Comparison of ENCODE assay signal across 9 cellular contexts in genomic region chr3:122245513-122246174, GRCh38.
DNase-seq lines count a peak whose midpoint lies in the region; ATAC-seq, FAIRE-seq and TF ChIP-seq lines count a peak whose summit lies in the region.
"Had no signal": no experiment of that assay in that cellular context is flagged by ENCODE, and none has a peak within 500 bp of the region (broad histone marks: within the 10 kb centered on the region; RNA-seq: fewer than 3 reads in every experiment).

No MANE protein-coding gene starts in this region.

- H3K4me1 ChIP-seq in small intestine (ENCODE audit: control insufficient read depth in 2 of 2, insufficient read depth in 1 of 2, low read depth in 1 of 2, low read length in 1 of 2) (peaks cover 0 to 1% of the 10 kb centered on the region in 2 donors), ascending aorta (no peaks in the 10 kb centered on the region)

- H3K27me3 Mint-ChIP-seq in IgD-negative memory B cell: peaks cover 2% of the 10 kb centered on the region
- peaks cover 27% of the 10 kb centered on the region for H3K27me3 Mint-ChIP-seq in activated naive CD8-positive, alpha-beta T cell treated with anti-CD3 and anti-CD28 coated beads, Interleukin-2, amount 50 U/mL, for 24 hours
- peaks cover 0 to 10% (median 4%) of the 10 kb centered on the region in 5 donors for H3K27me3 Mint-ChIP-seq in naive thymus-derived CD8-positive, alpha-beta T cell

- ATAC-seq in activated naive CD8-positive, alpha-beta T cell treated with anti-CD3 and anti-CD28 coated beads, Interleukin-2, amount 50 U/mL, for 24 hours: peak; percentile 91
- no peak for ATAC-seq in naive thymus-derived CD8-positive, alpha-beta T cell
- no peak for ATAC-seq in GM21717 (IDR thresholded peaks at IDR 0.05; ENCODE audit: unreplicated experiment)

- no peaks in the 10 kb centered on the region for H3K9me3 Mint-ChIP-seq in IgD-negative memory B cell
- H3K9me3 Mint-ChIP-seq in activated naive CD8-positive, alpha-beta T cell treated with anti-CD3 and anti-CD28 coated beads, Interleukin-2, amount 50 U/mL, for 24 hours: no peaks in the 10 kb centered on the region
- H3K9me3 Mint-ChIP-seq in naive thymus-derived CD8-positive, alpha-beta T cell: no peaks in the 10 kb centered on the region

- DNase-seq in EH (ENCODE audit: low read depth) (peak; percentile 49), small intestine (no peak), NCI-H2081 treated with DMSO at 0.1 percent for 48 hours (lab: John Stamatoyannopoulos, UW) (no peak), ascending aorta (ENCODE audit: low spot score in 2 of 2) (no peak)
- DNase-seq in activated naive CD8-positive, alpha-beta T cell treated with anti-CD3 and anti-CD28 coated beads, Interleukin-2, amount 50 U/mL, for 24 hours: no peak
- DNase-seq in naive thymus-derived CD8-positive, alpha-beta T cell: peak in 1 of 10 donors; percentile 6
- DNase-seq: NCI-H1105 treated with DMSO at 0.1 percent for 48 hours had no signal

- 34 to 36% (median 35%) methylated on average over 7 of the region's 7 CpGs for WGBS in small intestine, 3 donors

- no peak for TF ChIP-seq CTCF in ascending aorta (IDR thresholded peaks at IDR 0.05)

- H3K4me3 Mint-ChIP-seq in IgD-negative memory B cell: peak overlapping the region; percentile 50 to 90 (median 81)
- H3K4me3 Mint-ChIP-seq in activated naive CD8-positive, alpha-beta T cell treated with anti-CD3 and anti-CD28 coated beads, Interleukin-2, amount 50 U/mL, for 24 hours: peak overlapping the region; percentile 72
- H3K4me3 Mint-ChIP-seq in naive thymus-derived CD8-positive, alpha-beta T cell: peak overlapping the region in 9 of 10 donors; percentile 42 to 81 (median 60)

- H3K27me3 ChIP-seq in small intestine (ENCODE audit: control insufficient read depth in 2 of 2, insufficient read depth in 2 of 2, low read length in 2 of 2): no peaks in the 10 kb centered on the region
- no peaks in the 10 kb centered on the region for H3K27me3 ChIP-seq in ascending aorta

- H3K4me3 ChIP-seq in small intestine (ENCODE audit: low read depth in 1 of 2, low read length in 2 of 2) (no peak overlapping the region), ascending aorta (no peak overlapping the region)

- POLR2A ChIA-PET in naive thymus-derived CD8-positive, alpha-beta T cell (lab: Charles Lee): no interaction called here

- no peaks in the 10 kb centered on the region for H3K36me3 Mint-ChIP-seq in IgD-negative memory B cell
- no peaks in the 10 kb centered on the region for H3K36me3 Mint-ChIP-seq in activated naive CD8-positive, alpha-beta T cell treated with anti-CD3 and anti-CD28 coated beads, Interleukin-2, amount 50 U/mL, for 24 hours (ENCODE audit: low read depth)
- H3K36me3 Mint-ChIP-seq in naive thymus-derived CD8-positive, alpha-beta T cell: no peaks in the 10 kb centered on the region

- no peaks in the 10 kb centered on the region for H3K9me3 ChIP-seq in small intestine (ENCODE audit: control insufficient read depth, low read depth)
- H3K9me3 ChIP-seq in ascending aorta: no peaks in the 10 kb centered on the region

- H3K27ac Mint-ChIP-seq in IgD-negative memory B cell: no peak overlapping the region
- peak overlapping the region; percentile 78 for H3K27ac Mint-ChIP-seq in activated naive CD8-positive, alpha-beta T cell treated with anti-CD3 and anti-CD28 coated beads, Interleukin-2, amount 50 U/mL, for 24 hours
- no peak overlapping the region for H3K27ac Mint-ChIP-seq in naive thymus-derived CD8-positive, alpha-beta T cell

- no peak for FAIRE-seq in small intestine (lab: Jason Lieb, UNC)

- no peaks in the 10 kb centered on the region for H3K36me3 ChIP-seq in small intestine (ENCODE audit: control insufficient read depth in 2 of 2, insufficient read depth in 2 of 2, low read length in 2 of 2)
- no peaks in the 10 kb centered on the region for H3K36me3 ChIP-seq in ascending aorta

- intact Hi-C loops in ascending aorta (cut with DNase I): no loop called here

- H3K27ac ChIP-seq in small intestine (ENCODE audit: low read depth in 1 of 2, low read length in 1 of 2): no peak overlapping the region
- no peak overlapping the region for H3K27ac ChIP-seq in ascending aorta

- peaks cover 23 to 27% (median 23%) of the 10 kb centered on the region in 3 donors for H3K4me1 Mint-ChIP-seq in IgD-negative memory B cell
- peaks cover 28% of the 10 kb centered on the region for H3K4me1 Mint-ChIP-seq in activated naive CD8-positive, alpha-beta T cell treated with anti-CD3 and anti-CD28 coated beads, Interleukin-2, amount 50 U/mL, for 24 hours
- H3K4me1 Mint-ChIP-seq in naive thymus-derived CD8-positive, alpha-beta T cell: peaks cover 0 to 27% (median 11%) of the 10 kb centered on the region in 4 donors
